In genomic region chr11:8808226-8808585, GRCh38 we compare ENCODE assay signal across 10 cellular contexts.
DNase-seq lines count a peak whose midpoint lies in the region; ATAC-seq and TF ChIP-seq lines count a peak whose summit lies in the region.
"Had no signal": no experiment of that assay in that cellular context is flagged by ENCODE, and none has a peak within 500 bp of the region (broad histone marks: within the 10 kb centered on the region; RNA-seq: fewer than 3 reads in every experiment).

No MANE protein-coding gene starts in this region.

- DNase-seq in adrenal gland (no peak), foreskin fibroblast (peak in 1 of 2 donors; percentile 40), psoas muscle (no peak), SIG-M5 treated with dmso at 0.1 percent for 504 hours (lab: John Stamatoyannopoulos, UW; ENCODE audit: unreplicated experiment) (no peak), NOMO-1 (lab: John Stamatoyannopoulos, UW; ENCODE audit: unreplicated experiment in 2 of 2) (no peak), SIG-M5 (lab: John Stamatoyannopoulos, UW) (no peak)
- DNase-seq: NCI-H446 treated with DMSO at 0.1 percent for 48 hours had no signal

- H2AFZ ChIP-seq in ACC112 (ENCODE audit: low read length, unreplicated experiment), result peak overlapping the region; percentile 63
- H2AFZ ChIP-seq: GM23338 had no signal

- peaks cover 56% of the 10 kb centered on the region for H3K79me2 ChIP-seq in ACC112 (ENCODE audit: control insufficient read depth, insufficient read depth, low read length, unreplicated experiment)

- H3K36me3 ChIP-seq in ACC112 (ENCODE audit: insufficient read depth, low read length) (no peaks in the 10 kb centered on the region), adrenal gland (replicated peaks in 1 of 2) (no peaks in the 10 kb centered on the region), psoas muscle (ENCODE audit: insufficient read depth in 1 of 2, low read depth in 1 of 2) (no peaks in the 10 kb centered on the region)

- H3K27me3 ChIP-seq in ACC112 (ENCODE audit: insufficient read depth, low read length) (no peaks in the 10 kb centered on the region), adrenal gland (no peaks in the 10 kb centered on the region), psoas muscle (ENCODE audit: insufficient read depth in 3 of 3, low read length in 2 of 3) (no peaks in the 10 kb centered on the region)

- H3K4me1 ChIP-seq in ACC112 (ENCODE audit: control insufficient read depth, insufficient read depth, low read length, unreplicated experiment) (peaks cover 44% of the 10 kb centered on the region), adrenal gland (replicated peaks in 1 of 2) (peaks cover 58 to 72% of the 10 kb centered on the region in 2 donors), psoas muscle (peaks cover 25% of the 10 kb centered on the region)

- ATAC-seq in psoas muscle (peak; percentile 29 to 67 (median 56)), GM18909 (IDR thresholded peaks at IDR 0.05; ENCODE audit: poor library complexity, unreplicated experiment) (no peak)
- ATAC-seq: GM23338 had no signal

- intact Hi-C loops in adrenal gland (cut with DNase I) (no loop called here), psoas muscle (cut with DNase I) (loop anchor here in 1 of 2 donors (10.0 kb wide), 1 partner anchor 93 kb away; no protein-coding TSS in a partner anchor)

- 15 to 38% (median 30%) methylated on average over 4 of the region's 4 CpGs for WGBS in adrenal gland, 4 donors
- WGBS in psoas muscle, 3 donors, result 6 to 16% (median 13%) methylated on average over 4 of the region's 4 CpGs

- H3K27ac ChIP-seq in ACC112 (ENCODE audit: low read depth, low read length) (peak overlapping the region; percentile 76), adrenal gland (peak overlapping the region; percentile 52 to 92 (median 78)), psoas muscle (peak overlapping the region; percentile 75)

- H3K9me3 ChIP-seq in adrenal gland (replicated peaks in 1 of 3) (no peaks in the 10 kb centered on the region), psoas muscle (no peaks in the 10 kb centered on the region)

- H3K4me3 ChIP-seq in ACC112 (ENCODE audit: low read depth, low read length), result peak overlapping the region; percentile 89
- peak overlapping the region in 2 of 4 donors; percentile 1 to 66 for H3K4me3 ChIP-seq in adrenal gland
- peak overlapping the region; percentile 55 to 69 for H3K4me3 ChIP-seq in foreskin fibroblast (ENCODE audit: low read depth in 1 of 2, low read length in 2 of 2)
- peak overlapping the region; percentile 73 for H3K4me3 ChIP-seq in psoas muscle
- H3K4me3 ChIP-seq: GM23338 had no signal

- TF ChIP-seq POLR2A in adrenal gland (IDR thresholded peaks at IDR 0.05), result no peak

- TF ChIP-seq CTCF in adrenal gland (IDR thresholded peaks at IDR 0.05) (no peak), foreskin fibroblast (IDR thresholded peaks at IDR 0.05; ENCODE audit: low read depth, low read length) (no peak), psoas muscle (IDR thresholded peaks at IDR 0.05) (no peak)
